Comparison of ENCODE assay signal across 27 cellular contexts in genomic region chr6:32566957-32567356, GRCh38. TPM values are rescaled to one million over a fixed set of nuclear protein-coding genes. Genes with fewer than 3 reads are reported as not detected.
"Had no signal": no experiment of that assay in that cellular context is flagged by ENCODE, and none has a peak within 500 bp of the region (broad histone marks: within the 10 kb centered on the region; RNA-seq: fewer than 3 reads in every experiment).

No MANE protein-coding gene starts in this region.

- ATAC-seq: esophagus mucosa; gastrocnemius medialis; heart right ventricle; left cardiac atrium; left lung; left ventricle myocardium superior; lower lobe of right lung; naive thymus-derived CD4-positive, alpha-beta T cell had no signal

- H3K4me3 ChIP-seq: colonic mucosa, dorsolateral prefrontal cortex, esophagus squamous epithelium, gastrocnemius medialis, heart right ventricle, left lung, lower lobe of right lung had no signal

- DNase-seq: colonic mucosa; cortex of kidney; dermis blood vessel endothelial cell; dorsolateral prefrontal cortex; effector CD4-positive, alpha-beta T cell; effector memory CD4-positive, alpha-beta T cell; erythroblast; esophagus squamous epithelium; foreskin fibroblast; foreskin melanocyte; gastrocnemius medialis; glutamatergic neuron; head of caudate nucleus; heart right ventricle; hypothalamus; immature natural killer cell; left cardiac atrium; left lung; left ventricle myocardium superior; lower lobe of right lung; mesenchymal stem cell; midbrain; naive thymus-derived CD4-positive, alpha-beta T cell had no signal

- H3K27ac ChIP-seq: colonic mucosa, dorsolateral prefrontal cortex, epithelial cell of prostate, esophagus squamous epithelium, gastrocnemius medialis, heart right ventricle, left lung, lower lobe of right lung had no signal

- H3K27me3 ChIP-seq: colonic mucosa, dorsolateral prefrontal cortex, esophagus squamous epithelium, gastrocnemius medialis, left lung had no signal

- H3K36me3 Mint-ChIP-seq: immature natural killer cell; naive thymus-derived CD4-positive, alpha-beta T cell had no signal

- H3K36me3 ChIP-seq: colonic mucosa, esophagus squamous epithelium, gastrocnemius medialis, heart right ventricle, left lung, lower lobe of right lung had no signal

- H3K27ac Mint-ChIP-seq: immature natural killer cell; naive thymus-derived CD4-positive, alpha-beta T cell had no signal

- H3K4me3 Mint-ChIP-seq: immature natural killer cell; naive thymus-derived CD4-positive, alpha-beta T cell had no signal

- H3K4me1 ChIP-seq: colonic mucosa, esophagus squamous epithelium, gastrocnemius medialis, heart right ventricle, left lung, lower lobe of right lung had no signal

- H3K9me3 ChIP-seq: colonic mucosa, esophagus squamous epithelium, gastrocnemius medialis, heart right ventricle, left lung, lower lobe of right lung had no signal

RNA-seq across cellular contexts. Expression of gene HLA-DRB5, which starts 36.9 kb away (rescaled TPM):
- total RNA-seq: dermis blood vessel endothelial cell, esophagus mucosa, kidney epithelial cell had no signal
- polyA plus RNA-seq: keratinocyte had no signal
